ENCODE assay signal across 14 cellular contexts in genomic region chr22:41690476-41690875, GRCh38. TPM values are rescaled to one million over a fixed set of nuclear protein-coding genes. Genes with fewer than 3 reads are reported as not detected.
A peak's percentile ranks its signal among the peaks of the same experiment; 100 is the strongest.
DNase-seq lines count a peak whose midpoint lies in the region; ATAC-seq, FAIRE-seq and TF ChIP-seq lines count a peak whose summit lies in the region.
"Had no signal": no experiment of that assay in that cellular context is flagged by ENCODE, and none has a peak within 500 bp of the region (broad histone marks: within the 10 kb centered on the region; RNA-seq: fewer than 3 reads in every experiment).

No MANE protein-coding gene starts in this region.

- CTCF ChIA-PET in CD4-positive, alpha-beta memory T cell (lab: Charles Lee; ENCODE audit: partially characterized antibody) = no interaction called here
- CTCF ChIA-PET in GM12878 (lab: Yijun Ruan, JAX) = interaction anchor here (0.7 kb wide), 1 partner anchor 29 kb away, joined by 3 read pairs; no protein-coding TSS in a partner anchor

- no peak for TF ChIP-seq POLR2A in GM12878 (IDR thresholded peaks at IDR 0.05; ENCODE audit: low read depth, low read length)

- no peak for DNase-seq in CD4-positive, alpha-beta memory T cell
- DNase-seq in GM12878 (ENCODE audit: low read depth, low spot score) (no peak), neural progenitor cell (ENCODE audit: low spot score) (no peak), COLO829 (ENCODE audit: low spot score) (no peak)
- no peak for DNase-seq in effector CD4-positive, alpha-beta T cell
- DNase-seq: activated CD4-positive, alpha-beta T cell treated with anti-CD3 and anti-CD28 coated beads, Interleukin-2, amount 50 U/mL, for 48 hours; GDM1; MM.1S; mucosa of descending colon; T-helper 9 cell; thyroid gland had no signal

- in situ Hi-C loops in GM12878 (cut with MboI) = no loop called here

- peaks cover 22% of the 10 kb centered on the region for H3F3A ChIP-seq in neural progenitor cell (ENCODE audit: low read depth)

- FAIRE-seq in GM12878 (lab: Jason Lieb, UNC) = no peak
- FAIRE-seq: HTR-8/SVneo had no signal

- no peaks in the 10 kb centered on the region for H3K9me3 ChIP-seq in CD4-positive, alpha-beta memory T cell (ENCODE audit: control insufficient read depth in 1 of 2, low read length in 2 of 2)
- H3K9me3 ChIP-seq in GM12878 (replicated peaks; ENCODE audit: control insufficient read depth, insufficient read depth, low read length) (no peaks in the 10 kb centered on the region), neural progenitor cell (ENCODE audit: low read depth) (no peaks in the 10 kb centered on the region)
- H3K9me3 ChIP-seq: mucosa of descending colon, thyroid gland had no signal

- H3K79me2 ChIP-seq in GM12878 (ENCODE audit: control insufficient read depth, insufficient read depth, low read length) (peaks cover 37% of the 10 kb centered on the region), neural progenitor cell (ENCODE audit: low read depth) (peaks cover 30% of the 10 kb centered on the region)

- SMC1A ChIA-PET in GM12878 (lab: Charles Lee; ENCODE audit: uncharacterized antibody, unreplicated experiment) = no interaction called here

- no peak overlapping the region for H3K9ac ChIP-seq in GM12878 (ENCODE audit: control insufficient read depth, insufficient read depth, low read length)
- H3K9ac ChIP-seq in neural progenitor cell = no peak overlapping the region

- peaks cover 27% of the 10 kb centered on the region for H3K4me1 ChIP-seq in CD4-positive, alpha-beta memory T cell (ENCODE audit: insufficient read depth, low read length)
- H3K4me1 ChIP-seq in GM12878 (ENCODE audit: control insufficient read depth, insufficient read depth, low read length) (peaks cover 3% of the 10 kb centered on the region; the same call in 1 of the 2 replicates), neural progenitor cell (peaks cover 6% of the 10 kb centered on the region)

- RAD21 ChIA-PET in GM12878 (lab: Charles Lee; ENCODE audit: unreplicated experiment) = interaction anchor here (0.6 to 0.9 kb wide), 2 partner anchors 56 to 234 kb away, joined by 3 read pairs; no protein-coding TSS in a partner anchor

- H3K4me3 Mint-ChIP-seq in CD4-positive, alpha-beta memory T cell = peak overlapping the region; percentile 33 to 97 (median 74)
- H3K4me3 Mint-ChIP-seq in IgD-negative memory B cell (peak overlapping the region in 2 of 4 donors; percentile 43 to 78), neural progenitor cell (peak overlapping the region; percentile 73)

- no peak overlapping the region for H3K4me3 ChIP-seq in CD4-positive, alpha-beta memory T cell (ENCODE audit: low read length in 2 of 2)
- H3K4me3 ChIP-seq in GM12878 = no peak overlapping the region
- H3K4me3 ChIP-seq in neural progenitor cell = no peak overlapping the region
- H3K4me3 ChIP-seq: mucosa of descending colon, thyroid gland had no signal

- POLR2A ChIA-PET in CD4-positive, alpha-beta memory T cell (lab: Charles Lee; ENCODE audit: partially characterized antibody) = interaction anchor here (4.0 kb wide), 1 partner anchor 23 kb away, joined by 68 read pairs; no protein-coding TSS in a partner anchor
- POLR2A ChIA-PET in GM12878 (lab: Charles Lee) = interaction anchor here (0.5 to 2.9 kb wide), 4 partner anchors 9 to 110 kb away, joined by 3 to 15 read pairs (median 6); partner anchors contain the start of genes CCDC134, DESI1, MEI1 and XRCC6

- H3K36me3 ChIP-seq in CD4-positive, alpha-beta memory T cell (ENCODE audit: insufficient read depth, low read length) = peaks cover 7% of the 10 kb centered on the region
- peaks cover 0 to 4% of the 10 kb centered on the region in 2 experiments; a peak in 1 of 4 replicates for H3K36me3 ChIP-seq in GM12878 (ENCODE audit: control insufficient read depth in 2 of 2, insufficient read depth in 2 of 2, low read length in 1 of 2)
- H3K36me3 ChIP-seq in neural progenitor cell = no peaks in the 10 kb centered on the region

- no peak; a peak in 1 of 6 replicates for TF ChIP-seq CTCF in GM12878 (IDR thresholded peaks at IDR 0.05 in 2 of 3, conservative IDR thresholded peaks at IDR 0.05 in 1 of 3; ENCODE audit: control insufficient read depth in 2 of 3, extremely low read depth in 1 of 3, insufficient read depth in 1 of 3, low read depth in 3 of 3, low read length in 3 of 3)
- no peak for TF ChIP-seq CTCF in neural progenitor cell (IDR thresholded peaks at IDR 0.05)

- no TSS peak for BruUV-seq in GM12878 (replicated peaks; lab: Mats Ljungman, UMichigan)

- no peaks in the 10 kb centered on the region for H3K9me3 Mint-ChIP-seq in CD4-positive, alpha-beta memory T cell
- H3K9me3 Mint-ChIP-seq in IgD-negative memory B cell (no peaks in the 10 kb centered on the region), neural progenitor cell (no peaks in the 10 kb centered on the region)

- no peak for TF ChIP-seq RAD21 in GM12878 (IDR thresholded peaks at IDR 0.05; ENCODE audit: insufficient read depth, low read depth, low read length)

- no peak for TF ChIP-seq EP300 in GM12878 (IDR thresholded peaks at IDR 0.05; ENCODE audit: borderline replicate concordance in 1 of 2, control insufficient read depth in 1 of 2, low read depth in 2 of 2, low read length in 2 of 2)

- H4K20me1 ChIP-seq in GM12878 (ENCODE audit: control insufficient read depth, insufficient read depth) (no peaks in the 10 kb centered on the region), neural progenitor cell (ENCODE audit: low read depth) (peaks cover 12% of the 10 kb centered on the region)

- H3K4me2 ChIP-seq in GM12878 (ENCODE audit: control insufficient read depth, insufficient read depth) = 0 out of 2 replicates have a peak overlapping the region, but pooled peaks have one; percentile 8
- no peak overlapping the region for H3K4me2 ChIP-seq in neural progenitor cell

- no peaks in the 10 kb centered on the region for H3K27me3 Mint-ChIP-seq in CD4-positive, alpha-beta memory T cell
- H3K27me3 Mint-ChIP-seq in IgD-negative memory B cell (no peaks in the 10 kb centered on the region), neural progenitor cell (ENCODE audit: insufficient read depth, low read depth) (peaks cover 4% of the 10 kb centered on the region)

- no peaks in the 10 kb centered on the region for H3K27me3 ChIP-seq in CD4-positive, alpha-beta memory T cell (ENCODE audit: insufficient read depth, low read length)
- H3K27me3 ChIP-seq in GM12878 (replicated peaks in 1 of 2; ENCODE audit: control insufficient read depth in 2 of 2, insufficient read depth in 2 of 2, low read length in 1 of 2) (no peaks in the 10 kb centered on the region), neural progenitor cell (no peaks in the 10 kb centered on the region)
- H3K27me3 ChIP-seq: thyroid gland had no signal

- H3K27ac ChIP-seq in CD4-positive, alpha-beta memory T cell (ENCODE audit: low read depth, low read length) = no peak overlapping the region
- H3K27ac ChIP-seq in GM12878 (ENCODE audit: control insufficient read depth, insufficient read depth) (no peak overlapping the region), neural progenitor cell (no peak overlapping the region)

- H3K36me3 Mint-ChIP-seq in CD4-positive, alpha-beta memory T cell = peaks cover 0 to 17% of the 10 kb centered on the region in 2 donors
- peaks cover 2% of the 10 kb centered on the region for H3K36me3 Mint-ChIP-seq in IgD-negative memory B cell
- H3K36me3 Mint-ChIP-seq in neural progenitor cell = no peaks in the 10 kb centered on the region

- H3K27ac Mint-ChIP-seq in CD4-positive, alpha-beta memory T cell = peak overlapping the region; percentile 81 to 99 (median 98)
- H3K27ac Mint-ChIP-seq in IgD-negative memory B cell (peak overlapping the region; percentile 86 to 98 (median 92)), neural progenitor cell (no peak overlapping the region)

- 99% methylated on average over 3 of the region's 3 CpGs for WGBS in GM12878 (ENCODE audit: insufficient coverage, insufficient replicate concordance, low lambda C conversion rate, missing lambda C conversion rate)

- intact Hi-C loops in CD4-positive, alpha-beta memory T cell (cut with micrococcal nuclease) = no loop called here
- intact Hi-C loops in GM12878 (cut with micrococcal nuclease; ENCODE audit: unreplicated experiment) = no loop called here

- ATAC-seq in GM12878 (no peak), HG02981 (IDR thresholded peaks at IDR 0.05; ENCODE audit: unreplicated experiment) (no peak)
- ATAC-seq: mucosa of descending colon had no signal

- H3K4me1 Mint-ChIP-seq in CD4-positive, alpha-beta memory T cell = peaks cover 18 to 40% (median 29%) of the 10 kb centered on the region in 4 donors
- H3K4me1 Mint-ChIP-seq in IgD-negative memory B cell (peaks cover 11 to 25% (median 20%) of the 10 kb centered on the region in 3 donors), neural progenitor cell (peaks cover 18% of the 10 kb centered on the region)

- H2AFZ ChIP-seq in GM12878 (ENCODE audit: control insufficient read depth, low read depth, low read length) (no peak overlapping the region), neural progenitor cell (replicated peaks) (no peak overlapping the region)

RNA-seq across cellular contexts. Expression of gene SNU13, which starts 1.8 kb away (rescaled TPM):
- 100 to 1,000 TPM; 123 to 129 TPM for total RNA-seq in CD4-positive, alpha-beta memory T cell
- polyA plus RNA-seq in CD4-positive, alpha-beta memory T cell = 100 to 1,000 TPM; 290 to 298 TPM
- polyA plus RNA-seq in IgD-negative memory B cell (316 TPM), GM12878 (2011; rRNA removed) (158 and 265 TPM in 2 replicates), GM12878 (2014; fragmentation: Illumina TruSeq; extraction: Trizol) (123 and 211 TPM in 2 replicates), GM12878 (2014; fragmentation: Nextera tagmentation; extraction: Ambion mirVana) (100 to 1,000 TPM; 611 to 870 TPM), GM12878 (2014; rRNA removed) (246 and 249 TPM in 2 replicates), GM12878 (2016; fragmentation: Nextera tagmentation; extraction: Ambion mirVana) (100 to 1,000 TPM; 457 to 472 TPM)
- total RNA-seq in GM12878 (2013; cell fraction: nucleolus; rRNA removed) = 43.0 and 51.7 TPM in 2 replicates
- total RNA-seq in GM12878 (2014; rRNA removed) (196 and 204 TPM in 2 replicates), GM12878 (2014; rRNA removed; fragmentation: Illumina TruSeq; extraction: Trizol) (153 and 157 TPM in 2 replicates), GM12878 (2021) (232 and 236 TPM in 2 replicates), neural progenitor cell (ENCODE audit: low replicate concordance) (143 and 171 TPM in 2 replicates)
- 192 TPM for polyA plus RNA-seq in GM12878 (2011; ENCODE audit: low read depth)
- 270 and 433 TPM in 2 replicates for polyA plus RNA-seq in GM12878 (2011; cell fraction: cytosol; rRNA removed)
- polyA plus RNA-seq in GM12878 (2011; cell fraction: nucleus; rRNA removed) = 170 and 206 TPM in 2 replicates
- 142 and 149 TPM in 2 replicates for polyA plus RNA-seq in GM12878 (2012)
- polyA minus RNA-seq in GM12878 (2011; rRNA and poly(A)+ RNA removed) = 105 and 142 TPM in 2 replicates
- 37.7 and 51.7 TPM in 2 replicates for polyA minus RNA-seq in GM12878 (2011; cell fraction: cytosol; rRNA and poly(A)+ RNA removed)
- polyA minus RNA-seq in GM12878 (2011; cell fraction: nucleus; rRNA and poly(A)+ RNA removed) = 27.7 and 41.9 TPM in 2 replicates

RNA-seq across cellular contexts. Expression of gene MEI1, which starts 8.8 kb away (rescaled TPM):
- total RNA-seq in CD4-positive, alpha-beta memory T cell = 10 to 100 TPM; 79.2 to 79.6 TPM
- 100 to 1,000 TPM; 156 to 286 TPM for polyA plus RNA-seq in CD4-positive, alpha-beta memory T cell
- polyA plus RNA-seq in IgD-negative memory B cell = 105 TPM
- 33.1 and 40.8 TPM in 2 replicates for total RNA-seq in GM12878 (2013; cell fraction: nucleolus; rRNA removed)
- total RNA-seq in GM12878 (2014; rRNA removed) = 33.4 and 42.2 TPM in 2 replicates
- total RNA-seq in GM12878 (2014; rRNA removed; fragmentation: Illumina TruSeq; extraction: Trizol) = 28.1 and 30.3 TPM in 2 replicates
- 31.0 and 33.1 TPM in 2 replicates for total RNA-seq in GM12878 (2021)
- polyA plus RNA-seq in GM12878 (2011; ENCODE audit: low read depth) = 49.4 TPM
- 30.6 and 33.9 TPM in 2 replicates for polyA plus RNA-seq in GM12878 (2011; rRNA removed)
- polyA plus RNA-seq in GM12878 (2011; cell fraction: cytosol; rRNA removed) = 47.3 and 55.1 TPM in 2 replicates
- 44.9 and 61.2 TPM in 2 replicates for polyA plus RNA-seq in GM12878 (2011; cell fraction: nucleus; rRNA removed)
- polyA plus RNA-seq in GM12878 (2012) = 45.8 and 48.1 TPM in 2 replicates
- polyA plus RNA-seq in GM12878 (2014; fragmentation: Illumina TruSeq; extraction: Trizol) = 19.2 and 27.9 TPM in 2 replicates
- 10 to 100 TPM; 32.3 to 37.7 TPM for polyA plus RNA-seq in GM12878 (2014; fragmentation: Nextera tagmentation; extraction: Ambion mirVana)
- 44.8 and 47.3 TPM in 2 replicates for polyA plus RNA-seq in GM12878 (2014; rRNA removed)
- polyA plus RNA-seq in GM12878 (2016; fragmentation: Nextera tagmentation; extraction: Ambion mirVana) = 10 to 100 TPM; 48.8 to 48.9 TPM
- 25.2 and 39.6 TPM in 2 replicates for polyA minus RNA-seq in GM12878 (2011; rRNA and poly(A)+ RNA removed)
- 7.6 and 14.7 TPM in 2 replicates for polyA minus RNA-seq in GM12878 (2011; cell fraction: cytosol; rRNA and poly(A)+ RNA removed)
- polyA minus RNA-seq in GM12878 (2011; cell fraction: nucleus; rRNA and poly(A)+ RNA removed) = 21.6 and 23.9 TPM in 2 replicates
- total RNA-seq in neural progenitor cell (ENCODE audit: low replicate concordance) = 0.25 TPM in 1 of 2 replicates, not detected in the other

Comparison
In these comparisons a context has a peak if more than half of its experiments do, and no peak if none do; other contexts are left out.
1. RNA of gene MEI1, which starts 8.8 kb away (total RNA-seq): 79.2 to 79.6 TPM in CD4-positive, alpha-beta memory T cell and 28.1 to 42.2 TPM in GM12878; 0.25 TPM in neural progenitor cell; every median in the first group is over 10 times any median in the second.